In the genomic region with DNA sequence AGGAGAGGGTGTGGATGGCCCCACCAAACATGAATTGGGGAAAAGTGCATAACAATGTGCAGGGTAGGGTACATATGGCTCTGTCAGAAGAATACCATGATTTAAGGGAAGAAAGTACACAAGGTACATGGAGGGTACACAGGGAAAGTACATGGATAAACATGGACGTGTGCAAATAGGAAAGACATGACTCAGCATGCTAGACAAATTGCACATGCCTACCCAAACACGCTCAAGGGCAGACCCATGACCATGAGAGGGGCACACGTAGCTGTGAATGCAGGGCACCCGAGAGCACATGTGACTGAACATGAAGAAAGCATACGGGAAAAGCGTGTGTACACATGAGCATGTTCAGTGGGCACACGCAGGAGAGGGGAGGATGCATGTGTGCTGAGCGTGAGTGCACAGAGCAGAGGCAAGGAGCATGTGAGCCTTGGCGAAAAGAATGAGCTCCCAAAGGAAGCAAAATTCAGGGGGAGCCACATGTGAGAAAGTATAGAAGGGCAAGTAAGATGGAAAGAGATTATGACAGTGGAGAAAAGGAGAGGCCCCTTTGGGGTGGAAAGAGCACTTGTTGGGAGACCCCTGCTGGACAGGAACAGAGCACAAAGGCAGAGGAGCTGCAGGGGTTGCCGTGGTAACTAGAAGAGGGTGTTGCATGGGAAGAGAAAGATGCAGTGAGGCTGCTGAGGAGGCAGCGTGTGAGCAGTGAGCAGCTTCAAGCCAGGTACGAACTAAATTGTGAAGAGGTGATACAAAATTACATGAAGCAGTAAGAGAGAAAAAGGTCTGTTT, we compare ENCODE assay signal across 10 cellular contexts. TPM values are rescaled to one million over a fixed set of nuclear protein-coding genes. Genes with fewer than 3 reads are reported as not detected.
DNase-seq lines count a peak whose midpoint lies in the region; ATAC-seq and TF ChIP-seq lines count a peak whose summit lies in the region.
"Had no signal": no experiment of that assay in that cellular context is flagged by ENCODE, and none has a peak within 500 bp of the region (broad histone marks: within the 10 kb centered on the region; RNA-seq: fewer than 3 reads in every experiment).

No MANE protein-coding gene starts in this region.

- H3K36me3 ChIP-seq in Karpas-422 (ENCODE audit: insufficient read depth, low read length) (no peaks in the 10 kb centered on the region), adipocyte (ENCODE audit: control insufficient read depth, insufficient read depth, low read length, severe bottlenecking) (peaks cover 11% of the 10 kb centered on the region)

- no peaks in the 10 kb centered on the region for H3K9me2 ChIP-seq in Karpas-422 (replicated peaks; ENCODE audit: insufficient read depth, low read length)

- no peaks in the 10 kb centered on the region for H4K20me1 ChIP-seq in Karpas-422 (ENCODE audit: insufficient read depth, low read depth, low read length)

- DNase-seq in NCI-H345 treated with DMSO at 0.1 percent for 48 hours (lab: John Stamatoyannopoulos, UW; ENCODE audit: unreplicated experiment) (peak; percentile 4), NCI-H345 (lab: John Stamatoyannopoulos, UW) (no peak), Karpas-422 (peak; percentile 63), adipocyte (ENCODE audit: low read depth) (peak; percentile 24), nephron progenitor cell (peak; percentile 44)
- no peak for DNase-seq in activated CD8-positive, alpha-beta memory T cell treated with anti-CD3 and anti-CD28 coated beads for 24 hours

- H3K27ac Mint-ChIP-seq in nephron progenitor cell: peak overlapping the region; percentile 10

- no peak overlapping the region for H3K4me2 ChIP-seq in Karpas-422 (ENCODE audit: low read depth, low read length, poor library complexity, severe bottlenecking)

- no peaks in the 10 kb centered on the region for H3K4me1 ChIP-seq in Karpas-422 (ENCODE audit: low read length)
- H3K4me1 ChIP-seq in adipocyte (ENCODE audit: control insufficient read depth, insufficient read depth, low read length): no peaks in the 10 kb centered on the region

- H3K27ac ChIP-seq in Karpas-422 (ENCODE audit: low read length): no peak overlapping the region

- H3K4me1 Mint-ChIP-seq in nephron progenitor cell: peaks cover 18% of the 10 kb centered on the region

- no peak for ATAC-seq in GM19324 (IDR thresholded peaks at IDR 0.05; ENCODE audit: low FRiP score, unreplicated experiment)
- ATAC-seq in GM18873 (IDR thresholded peaks at IDR 0.05; ENCODE audit: low FRiP score, unreplicated experiment): no peak

- no peaks in the 10 kb centered on the region for H3K9me3 ChIP-seq in Karpas-422 (ENCODE audit: low read length)
- no peaks in the 10 kb centered on the region for H3K9me3 ChIP-seq in adipocyte (ENCODE audit: control insufficient read depth, low read length)

- H3K79me2 ChIP-seq in Karpas-422 (ENCODE audit: low read length): no peaks in the 10 kb centered on the region

- no peak overlapping the region for H3K4me3 ChIP-seq in Karpas-422 (ENCODE audit: low read length)
- no peak overlapping the region for H3K4me3 ChIP-seq in adipocyte (ENCODE audit: low read length)

- H3K4me3 Mint-ChIP-seq in nephron progenitor cell: no peak overlapping the region
- H3K4me3 Mint-ChIP-seq: CD4-positive, CD25-positive, alpha-beta regulatory T cell had no signal

- no peak overlapping the region for H3K9ac ChIP-seq in Karpas-422 (ENCODE audit: low read length)
- no peak overlapping the region for H3K9ac ChIP-seq in adipocyte (ENCODE audit: low read length)

- H3K9me3 Mint-ChIP-seq in nephron progenitor cell: no peaks in the 10 kb centered on the region
- H3K9me3 Mint-ChIP-seq: CD4-positive, CD25-positive, alpha-beta regulatory T cell had no signal

- H2AFZ ChIP-seq in Karpas-422 (ENCODE audit: low read length): no peak overlapping the region

- peak; percentile 46 for TF ChIP-seq CTCF in nephron progenitor cell (IDR thresholded peaks at IDR 0.05)

- H3K27me3 ChIP-seq in Karpas-422 (ENCODE audit: low read length): no peaks in the 10 kb centered on the region
- H3K27me3 ChIP-seq in adipocyte (replicated peaks; ENCODE audit: control insufficient read depth, insufficient read depth, low read length): no peaks in the 10 kb centered on the region

- peaks cover 51% of the 10 kb centered on the region for H3K36me3 Mint-ChIP-seq in nephron progenitor cell (ENCODE audit: low read depth)

- no peaks in the 10 kb centered on the region for H3K27me3 Mint-ChIP-seq in nephron progenitor cell (ENCODE audit: low read depth, poor library complexity)
- H3K27me3 Mint-ChIP-seq: CD4-positive, CD25-positive, alpha-beta regulatory T cell had no signal

RNA-seq across cellular contexts. Expression of a gene that starts 17.8 kb away (rescaled TPM):
- not detected in 2 replicates for total RNA-seq in Karpas-422 (2014; rRNA removed; shearing (Covaris generic); ENCODE audit: low replicate concordance)
- total RNA-seq: CD4-positive, CD25-positive, alpha-beta regulatory T cell; glomerular endothelial cell had no signal

RNA-seq across cellular contexts. Expression of a gene that starts 30.2 kb away (rescaled TPM):
- total RNA-seq in Karpas-422 (2014; rRNA removed; shearing (Covaris generic); ENCODE audit: low replicate concordance): 9.9 and 10.5 TPM in 2 replicates

RNA-seq across cellular contexts. Expression of a gene that starts 43.2 kb away (rescaled TPM):
- total RNA-seq in Karpas-422 (2014; rRNA removed; shearing (Covaris generic); ENCODE audit: low replicate concordance): not detected in 2 replicates
- total RNA-seq: CD4-positive, CD25-positive, alpha-beta regulatory T cell had no signal

RNA-seq across cellular contexts. Expression of a gene that starts 54.1 kb away (rescaled TPM):
- not detected in 2 replicates for total RNA-seq in Karpas-422 (2014; rRNA removed; shearing (Covaris generic); ENCODE audit: low replicate concordance)
- total RNA-seq: CD4-positive, CD25-positive, alpha-beta regulatory T cell; glomerular endothelial cell had no signal

Comparison
In these comparisons a context has a peak if more than half of its experiments do, and no peak if none do; other contexts are left out.
1. DNase-seq: peak in NCI-H345 treated with DMSO at 0.1 percent for 48 hours (single experiment), Karpas-422 (single experiment), adipocyte (single experiment) and nephron progenitor cell (single experiment); none in NCI-H345 (single experiment) and activated CD8-positive, alpha-beta memory T cell treated with anti-CD3 and anti-CD28 coated beads for 24 hours (single experiment).